In the genomic region with DNA sequence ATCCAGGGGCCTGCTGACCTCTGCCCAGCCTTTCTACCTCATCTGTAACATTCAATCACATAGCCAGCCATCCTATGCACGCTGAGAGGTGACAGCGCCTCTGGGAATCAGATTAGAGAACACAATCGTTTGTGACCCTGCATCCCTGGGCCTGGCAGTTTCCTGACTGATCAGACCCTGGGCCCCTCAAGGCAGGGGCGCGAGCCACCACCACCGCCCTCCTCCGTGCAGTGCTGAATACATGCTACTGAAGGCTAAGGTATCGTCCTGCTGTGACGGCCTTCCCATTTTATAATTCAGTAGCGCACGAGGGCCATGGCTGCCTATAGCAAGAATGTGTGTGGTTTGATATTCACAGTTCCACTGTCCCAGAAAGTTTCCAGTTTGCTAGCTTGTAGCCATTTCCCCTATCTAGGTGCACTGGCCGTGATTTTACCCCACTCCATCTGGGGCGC, we compare ENCODE assay signal across 8 cellular contexts. TPM values are rescaled to one million over a fixed set of nuclear protein-coding genes. Genes with fewer than 3 reads are reported as not detected.
A peak's percentile ranks its signal among the peaks of the same experiment; 100 is the strongest.
DNase-seq lines count a peak whose midpoint lies in the region; ATAC-seq and TF ChIP-seq lines count a peak whose summit lies in the region.

No MANE protein-coding gene starts in this region.

- peaks cover 24% of the 10 kb centered on the region for H3K4me1 Mint-ChIP-seq in activated T-cell treated with anti-CD3 and anti-CD28 coated beads, Interleukin-2, amount 50 U/mL, for 24 hours (ENCODE audit: low read depth)
- H3K4me1 Mint-ChIP-seq in activated CD4-positive, alpha-beta T cell treated with anti-CD3 and anti-CD28 coated beads, Interleukin-2, amount 10 ng/mL, durations not matched to agents 7 days and 5 days = peaks cover 36% of the 10 kb centered on the region

- H3K4me1 ChIP-seq in hepatocyte (ENCODE audit: insufficient read depth) = peaks cover 14% of the 10 kb centered on the region

- H2AFZ ChIP-seq in hepatocyte = peak overlapping the region; percentile 56

- DNase-seq in activated T-cell treated with anti-CD3 and anti-CD28 coated beads, Interleukin-2, amount 50 U/mL, for 24 hours = peak; percentile 62
- no peak for DNase-seq in activated T-cell treated with anti-CD3 and anti-CD28 coated beads, Interleukin-2, amount 50 U/mL, for 1 hour
- DNase-seq in activated CD4-positive, alpha-beta T cell treated with anti-CD3 and anti-CD28 coated beads, Interleukin-2, amount 10 ng/mL, durations not matched to agents 7 days and 5 days = no peak
- DNase-seq in hepatocyte (ENCODE audit: low spot score) = peak; percentile 27

- H3K27me3 Mint-ChIP-seq in activated T-cell treated with anti-CD3 and anti-CD28 coated beads, Interleukin-2, amount 50 U/mL, for 24 hours = peaks cover 8% of the 10 kb centered on the region
- no peaks in the 10 kb centered on the region for H3K27me3 Mint-ChIP-seq in activated CD4-positive, alpha-beta T cell treated with anti-CD3 and anti-CD28 coated beads, Interleukin-2, amount 10 ng/mL, durations not matched to agents 7 days and 5 days

- no peaks in the 10 kb centered on the region for H3K36me3 ChIP-seq in hepatocyte (replicated peaks; ENCODE audit: insufficient read depth, low read depth)

- H3K4me2 ChIP-seq in hepatocyte = peak overlapping the region; percentile 88

- ATAC-seq in HG03571 (IDR thresholded peaks at IDR 0.05; ENCODE audit: unreplicated experiment) (no peak), GM19395 (IDR thresholded peaks at IDR 0.05; ENCODE audit: unreplicated experiment) (no peak), GM18517 (IDR thresholded peaks at IDR 0.05; ENCODE audit: unreplicated experiment) (no peak)

- H3K27me3 ChIP-seq in hepatocyte = peaks cover 6% of the 10 kb centered on the region

- H3K4me3 ChIP-seq in hepatocyte = peak overlapping the region; percentile 47
- peak overlapping the region; percentile 33 to 96 (median 68) for H3K4me3 ChIP-seq in skin epidermis

- CTCF ChIA-PET in activated CD4-positive, alpha-beta T cell treated with anti-CD3 and anti-CD28 coated beads, Interleukin-2, amount 10 ng/mL, durations not matched to agents 7 days and 5 days (lab: Charles Lee) = interaction anchor here (1.7 to 1.8 kb wide), 3 partner anchors 9 to 88 kb away, joined by 3 to 5 read pairs (median 4); no protein-coding TSS in a partner anchor

- POLR2A ChIA-PET in activated CD4-positive, alpha-beta T cell treated with anti-CD3 and anti-CD28 coated beads, Interleukin-2, amount 10 ng/mL, durations not matched to agents 7 days and 5 days (lab: Charles Lee) = no interaction called here

- WGBS in hepatocyte (ENCODE audit: low lambda C conversion rate, missing lambda C conversion rate) = 6% methylated on average over 13 of the region's 13 CpGs

- H4K20me1 ChIP-seq in hepatocyte (ENCODE audit: insufficient read depth, poor library complexity, severe bottlenecking) = peaks cover 4% of the 10 kb centered on the region

- TF ChIP-seq CTCF in hepatocyte (IDR thresholded peaks at IDR 0.05; ENCODE audit: poor library complexity) = no peak

- H3K27ac ChIP-seq in hepatocyte (peak overlapping the region; percentile 60), skin epidermis (peak overlapping the region in 10 of 21 experiments; percentile 7 to 89 (median 50))

- H3K27ac Mint-ChIP-seq in activated T-cell treated with anti-CD3 and anti-CD28 coated beads, Interleukin-2, amount 50 U/mL, for 24 hours = peak overlapping the region; percentile 91
- peak overlapping the region; percentile 95 for H3K27ac Mint-ChIP-seq in activated CD4-positive, alpha-beta T cell treated with anti-CD3 and anti-CD28 coated beads, Interleukin-2, amount 10 ng/mL, durations not matched to agents 7 days and 5 days

- peaks cover 45% of the 10 kb centered on the region for H3K79me2 ChIP-seq in hepatocyte

- peaks cover 16% of the 10 kb centered on the region for H3K36me3 Mint-ChIP-seq in activated T-cell treated with anti-CD3 and anti-CD28 coated beads, Interleukin-2, amount 50 U/mL, for 24 hours (ENCODE audit: low read depth)
- peaks cover 16% of the 10 kb centered on the region for H3K36me3 Mint-ChIP-seq in activated CD4-positive, alpha-beta T cell treated with anti-CD3 and anti-CD28 coated beads, Interleukin-2, amount 10 ng/mL, durations not matched to agents 7 days and 5 days (ENCODE audit: low read depth)

- no peaks in the 10 kb centered on the region for H3K9me3 Mint-ChIP-seq in activated T-cell treated with anti-CD3 and anti-CD28 coated beads, Interleukin-2, amount 50 U/mL, for 24 hours
- H3K9me3 Mint-ChIP-seq in activated CD4-positive, alpha-beta T cell treated with anti-CD3 and anti-CD28 coated beads, Interleukin-2, amount 10 ng/mL, durations not matched to agents 7 days and 5 days = no peaks in the 10 kb centered on the region

- no peaks in the 10 kb centered on the region for H3K9me3 ChIP-seq in hepatocyte (ENCODE audit: low read depth)

- no peaks in the 10 kb centered on the region for H3K9me2 ChIP-seq in hepatocyte (replicated peaks; ENCODE audit: insufficient read depth)

- H3K4me3 Mint-ChIP-seq in activated T-cell treated with anti-CD3 and anti-CD28 coated beads, Interleukin-2, amount 50 U/mL, for 24 hours = peak overlapping the region; percentile 83
- H3K4me3 Mint-ChIP-seq in activated CD4-positive, alpha-beta T cell treated with anti-CD3 and anti-CD28 coated beads, Interleukin-2, amount 10 ng/mL, durations not matched to agents 7 days and 5 days = peak overlapping the region; percentile 86

RNA-seq across cellular contexts. Expression of a gene that starts 1.2 kb away (rescaled TPM):
- 10 to 100 TPM; 27.1 to 28.4 TPM for total RNA-seq in activated CD4-positive, alpha-beta T cell treated with anti-CD3 and anti-CD28 coated beads, Interleukin-2, amount 10 ng/mL, durations not matched to agents 7 days and 5 days
- total RNA-seq in hepatocyte = 24.0 and 32.6 TPM in 2 replicates
- polyA plus RNA-seq in hepatocyte = 13.3 and 15.0 TPM in 2 replicates

Comparison
In these comparisons a context has a peak if more than half of its experiments do, and no peak if none do; other contexts are left out.
1. DNase-seq: peak in activated T-cell treated with anti-CD3 and anti-CD28 coated beads, Interleukin-2, amount 50 U/mL, for 24 hours (single experiment) and hepatocyte (single experiment); none in activated T-cell treated with anti-CD3 and anti-CD28 coated beads, Interleukin-2, amount 50 U/mL, for 1 hour (single experiment) and activated CD4-positive, alpha-beta T cell treated with anti-CD3 and anti-CD28 coated beads, Interleukin-2, amount 10 ng/mL, durations not matched to agents 7 days and 5 days (single experiment).